14 cellular contexts compared by ENCODE assay signal in the genomic region with DNA sequence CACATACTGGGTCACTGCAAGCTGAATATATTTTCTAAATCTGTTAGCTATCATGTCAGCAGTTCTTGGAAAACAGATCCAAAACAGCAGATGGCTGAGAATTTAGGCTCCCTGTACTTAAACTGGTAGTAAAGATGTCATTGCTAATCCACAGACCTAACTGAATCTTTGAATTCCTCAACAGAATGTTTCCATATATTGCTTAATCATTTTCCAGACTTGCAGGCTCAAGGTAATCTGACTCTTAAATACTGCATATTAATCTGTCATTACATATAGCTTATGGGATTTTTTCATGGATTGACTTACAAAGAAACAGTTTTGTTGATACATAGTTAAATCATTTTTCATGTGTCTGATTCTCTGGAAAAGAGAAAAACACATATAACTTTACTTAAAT.
A peak's percentile ranks its signal among the peaks of the same experiment; 100 is the strongest.
DNase-seq lines count a peak whose midpoint lies in the region; ATAC-seq and TF ChIP-seq lines count a peak whose summit lies in the region.
"Had no signal": no experiment of that assay in that cellular context is flagged by ENCODE, and none has a peak within 500 bp of the region (broad histone marks: within the 10 kb centered on the region; RNA-seq: fewer than 3 reads in every experiment).

No MANE protein-coding gene starts in this region.

- in situ Hi-C loops in G401 (cut with HindIII; ENCODE audit: low sequenced_read_pairs) (no loop called here), ACHN (cut with HindIII; ENCODE audit: low pct_ligation_motif_present, low pct_unique_long_range_greater_than_20kb, low sequenced_read_pairs) (no loop called here)

- H3K4me3 ChIP-seq in choroid plexus epithelial cell (ENCODE audit: low read depth, low read length), result no peak overlapping the region
- H3K4me3 ChIP-seq: GM12878 had no signal

- ATAC-seq in esophagus mucosa, result no peak
- ATAC-seq in HG03025 (IDR thresholded peaks at IDR 0.05; ENCODE audit: low FRiP score, unreplicated experiment), result no peak
- ATAC-seq: GM12878 had no signal

- peak; percentile 11 for DNase-seq in G401 (ENCODE audit: low spot score)
- peak; percentile 80 to 96 for DNase-seq in NCI-H524 (lab: John Stamatoyannopoulos, UW)
- peak; percentile 9 for DNase-seq in choroid plexus epithelial cell (ENCODE audit: low read depth)
- peak; percentile 13 for DNase-seq in superior temporal gyrus (ENCODE audit: extremely low spot score)
- no peak for DNase-seq in ACHN
- DNase-seq: Caco-2, DMS79 treated with DMSO at 0.1 percent for 48 hours, GDM1, NCI-H1105, NCI-H187, SHP77 treated with DMSO at 0.1 percent for 48 hours had no signal

- TF ChIP-seq CTCF in choroid plexus epithelial cell (conservative IDR thresholded peaks at IDR 0.05; ENCODE audit: low read depth, low read length), result no peak
